ENCODE assay signal across 15 cellular contexts in genomic region chr7:46024263-46024916, GRCh38.
"Had no signal": no experiment of that assay in that cellular context is flagged by ENCODE, and none has a peak within 500 bp of the region (broad histone marks: within the 10 kb centered on the region; RNA-seq: fewer than 3 reads in every experiment).

No MANE protein-coding gene starts in this region.

- H3K27me3 ChIP-seq: body of pancreas, sigmoid colon, thyroid gland had no signal

- DNase-seq: activated effector memory CD4-positive, alpha-beta T cell treated with Interleukin-2 at 50 U/mL for 16 hours; activated T-cell treated with anti-CD3 and anti-CD28 coated beads, Interleukin-2, amount 50 U/mL, for 1 hour; amniotic stem cell; body of pancreas; effector memory CD8-positive, alpha-beta T cell; glutamatergic neuron; left cardiac atrium; mammary epithelial cell; mucosa of descending colon; sigmoid colon; thyroid gland had no signal

- H3K36me3 ChIP-seq: prostate gland, sigmoid colon, thyroid gland had no signal

- ATAC-seq: activated CD4-positive, CD25-positive, alpha-beta regulatory T cell treated with anti-CD3 and anti-CD28 coated beads, Interleukin-2, amount 50 U/mL, for 24 hours; body of pancreas; effector memory CD8-positive, alpha-beta T cell; left cardiac atrium; mucosa of descending colon; natural killer cell treated with Interleukin-12 subunit alpha and Interleukin-12 subunit beta and Interleukin-15 and Interleukin-18, amount 100 ng/mL, for 72 hours had no signal

- H3K27ac ChIP-seq: body of pancreas, epithelial cell of prostate, prostate gland, sigmoid colon, thyroid gland had no signal

- H3K4me1 ChIP-seq: body of pancreas, prostate gland, sigmoid colon, thyroid gland had no signal

- H3K9me3 ChIP-seq: body of pancreas, mucosa of descending colon, prostate gland, sigmoid colon, thyroid gland had no signal

- H3K4me3 ChIP-seq: body of pancreas, mucosa of descending colon, prostate gland, sigmoid colon, thyroid gland had no signal
